In the genomic region with DNA sequence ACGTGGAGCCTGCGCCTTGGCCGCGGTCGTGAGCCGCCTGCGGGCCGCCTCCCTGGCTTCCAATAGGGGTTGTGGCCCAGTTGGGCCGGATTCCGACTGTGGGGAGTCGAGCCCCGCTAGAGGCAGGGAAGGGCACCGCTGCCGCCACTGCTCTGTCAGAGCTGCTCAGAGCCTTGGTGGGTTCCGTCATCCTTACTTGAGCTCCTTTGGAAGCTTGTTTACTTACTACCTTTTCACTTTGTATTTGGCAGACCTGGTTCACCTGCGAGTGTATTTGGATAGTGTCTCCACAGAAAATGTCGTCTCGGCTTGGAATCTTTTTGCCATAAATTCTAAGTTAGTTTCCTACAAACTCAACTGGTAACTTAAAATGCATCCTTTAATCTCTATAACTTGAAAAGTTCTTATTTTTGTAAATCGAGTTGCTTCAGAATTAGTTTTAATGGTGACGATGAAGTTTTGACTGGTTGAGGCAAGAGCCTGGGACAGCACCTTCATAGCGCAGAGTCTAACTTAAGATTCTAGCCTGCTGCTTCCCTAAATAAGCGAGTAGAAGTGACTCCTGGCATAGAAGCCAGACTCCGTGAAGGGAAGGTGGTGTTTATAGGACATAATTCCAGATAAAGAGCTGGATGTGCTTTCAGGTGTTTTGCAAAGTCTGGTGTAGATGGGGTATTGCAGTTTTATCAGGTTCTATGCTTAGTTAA, we compare ENCODE assay signal across 8 cellular contexts. TPM values are rescaled to one million over a fixed set of nuclear protein-coding genes. Genes with fewer than 3 reads are reported as not detected.
DNase-seq lines count a peak whose midpoint lies in the region; ATAC-seq and TF ChIP-seq lines count a peak whose summit lies in the region.

No MANE protein-coding gene starts in this region.

- H3K27ac Mint-ChIP-seq in CD4-positive, CD25-positive, alpha-beta regulatory T cell: peak overlapping the region; percentile 88 to 98 (median 96)
- H3K27ac Mint-ChIP-seq in activated naive CD8-positive, alpha-beta T cell treated with anti-CD3 and anti-CD28 coated beads, Interleukin-2, amount 50 U/mL, for 24 hours: peak overlapping the region; percentile 88

- H3K27me3 ChIP-seq in CD4-positive, CD25-positive, alpha-beta regulatory T cell (ENCODE audit: control insufficient read depth, insufficient read depth, low read length): no peaks in the 10 kb centered on the region
- H3K27me3 ChIP-seq in HL-60 (ENCODE audit: insufficient read depth, poor library complexity, severe bottlenecking): no peaks in the 10 kb centered on the region
- H3K27me3 ChIP-seq in layer of hippocampus (ENCODE audit: control insufficient read depth, insufficient read depth, low read length): no peaks in the 10 kb centered on the region

- H3K27ac ChIP-seq in CD4-positive, CD25-positive, alpha-beta regulatory T cell (ENCODE audit: insufficient read depth, low read length, poor library complexity, severe bottlenecking): peak overlapping the region; percentile 89
- H3K27ac ChIP-seq in HL-60 (replicated peaks) (peak overlapping the region; percentile 63), layer of hippocampus (ENCODE audit: low read depth, low read length) (peak overlapping the region; percentile 96)

- no peaks in the 10 kb centered on the region for H3K27me3 Mint-ChIP-seq in CD4-positive, CD25-positive, alpha-beta regulatory T cell
- no peaks in the 10 kb centered on the region for H3K27me3 Mint-ChIP-seq in activated naive CD8-positive, alpha-beta T cell treated with anti-CD3 and anti-CD28 coated beads, Interleukin-2, amount 50 U/mL, for 24 hours

- no peaks in the 10 kb centered on the region for H3K36me3 Mint-ChIP-seq in CD4-positive, CD25-positive, alpha-beta regulatory T cell
- H3K36me3 Mint-ChIP-seq in activated naive CD8-positive, alpha-beta T cell treated with anti-CD3 and anti-CD28 coated beads, Interleukin-2, amount 50 U/mL, for 24 hours (ENCODE audit: low read depth): peaks cover 8% of the 10 kb centered on the region

- H3K4me3 ChIP-seq in CD4-positive, CD25-positive, alpha-beta regulatory T cell (ENCODE audit: low read depth, low read length): peak overlapping the region; percentile 96
- H3K4me3 ChIP-seq in HL-60 (replicated peaks; ENCODE audit: insufficient read depth, low read length): peak overlapping the region; percentile 64

- H3K9me3 Mint-ChIP-seq in CD4-positive, CD25-positive, alpha-beta regulatory T cell: no peaks in the 10 kb centered on the region
- no peaks in the 10 kb centered on the region for H3K9me3 Mint-ChIP-seq in activated naive CD8-positive, alpha-beta T cell treated with anti-CD3 and anti-CD28 coated beads, Interleukin-2, amount 50 U/mL, for 24 hours

- H3K36me3 ChIP-seq in CD4-positive, CD25-positive, alpha-beta regulatory T cell (ENCODE audit: control insufficient read depth, insufficient read depth, low read length): no peaks in the 10 kb centered on the region

- peaks cover 22% of the 10 kb centered on the region for H3K4me1 ChIP-seq in CD4-positive, CD25-positive, alpha-beta regulatory T cell (ENCODE audit: control insufficient read depth, insufficient read depth, low read length, poor library complexity, severe bottlenecking)

- no peaks in the 10 kb centered on the region for H3K9me3 ChIP-seq in CD4-positive, CD25-positive, alpha-beta regulatory T cell (ENCODE audit: control insufficient read depth in 2 of 2, low read length in 2 of 2)

- DNase-seq in CD4-positive, CD25-positive, alpha-beta regulatory T cell: no peak
- peak in 1 of 2 experiments; percentile 11 for DNase-seq in HL-60 (ENCODE audit: low read depth in 1 of 2, low spot score in 1 of 2)
- DNase-seq in activated naive CD8-positive, alpha-beta T cell treated with anti-CD3 and anti-CD28 coated beads, Interleukin-2, amount 50 U/mL, for 24 hours: no peak
- DNase-seq in superior temporal gyrus (ENCODE audit: extremely low spot score): peak; percentile 37
- DNase-seq in DMS 273 (lab: John Stamatoyannopoulos, UW; ENCODE audit: unreplicated experiment): no peak
- DNase-seq in stimulated activated CD4-positive, alpha-beta T cell treated with anti-CD3 and anti-CD28 coated beads, Interleukin-2, amount 100 ng/mL, for 24 hours: no peak

- H3K4me3 Mint-ChIP-seq in CD4-positive, CD25-positive, alpha-beta regulatory T cell: peak overlapping the region; percentile 90 to 99 (median 92)
- peak overlapping the region; percentile 95 for H3K4me3 Mint-ChIP-seq in activated naive CD8-positive, alpha-beta T cell treated with anti-CD3 and anti-CD28 coated beads, Interleukin-2, amount 50 U/mL, for 24 hours

- TF ChIP-seq CTCF in HL-60 (IDR thresholded peaks at IDR 0.05; ENCODE audit: insufficient read depth, low read length): no peak

- peak; percentile 12 to 17 for ATAC-seq in CD4-positive, CD25-positive, alpha-beta regulatory T cell (ENCODE audit: low read depth in 2 of 2)
- peak; percentile 24 for ATAC-seq in GM19397 (IDR thresholded peaks at IDR 0.05; ENCODE audit: unreplicated experiment)
- ATAC-seq in activated naive CD8-positive, alpha-beta T cell treated with anti-CD3 and anti-CD28 coated beads, Interleukin-2, amount 50 U/mL, for 24 hours: peak; percentile 16

- peaks cover 7 to 29% (median 22%) of the 10 kb centered on the region in 4 donors for H3K4me1 Mint-ChIP-seq in CD4-positive, CD25-positive, alpha-beta regulatory T cell
- H3K4me1 Mint-ChIP-seq in activated naive CD8-positive, alpha-beta T cell treated with anti-CD3 and anti-CD28 coated beads, Interleukin-2, amount 50 U/mL, for 24 hours: peaks cover 30% of the 10 kb centered on the region

RNA-seq across cellular contexts. Expression of a gene that starts 0.8 kb away (rescaled TPM):
- 15.7 TPM for total RNA-seq in CD4-positive, CD25-positive, alpha-beta regulatory T cell
- polyA plus RNA-seq in CD4-positive, CD25-positive, alpha-beta regulatory T cell: 1 to 10 TPM; 3.2 to 7.0 (median 3.9) TPM

RNA-seq across cellular contexts. Expression of a gene that starts 41.7 kb away (rescaled TPM):
- 18.7 TPM for total RNA-seq in CD4-positive, CD25-positive, alpha-beta regulatory T cell
- polyA plus RNA-seq in CD4-positive, CD25-positive, alpha-beta regulatory T cell: 1 to 10 TPM; 7.2 to 9.2 (median 8.4) TPM

RNA-seq across cellular contexts. Expression of a gene that starts 48.6 kb away (rescaled TPM):
- total RNA-seq in CD4-positive, CD25-positive, alpha-beta regulatory T cell: 13.3 TPM
- 1 to 10 TPM in 1 of 4 donors, under 1 TPM in 3; 0.29 to 1.1 (median 0.54) TPM for polyA plus RNA-seq in CD4-positive, CD25-positive, alpha-beta regulatory T cell

RNA-seq across cellular contexts. Expression of a gene that starts 58.6 kb away (rescaled TPM):
- 27.6 TPM for total RNA-seq in CD4-positive, CD25-positive, alpha-beta regulatory T cell
- polyA plus RNA-seq in CD4-positive, CD25-positive, alpha-beta regulatory T cell: 10 to 100 TPM; 33.5 to 39.7 (median 34.1) TPM

RNA-seq across cellular contexts. Expression of a gene that starts 59.1 kb away (rescaled TPM):
- total RNA-seq in CD4-positive, CD25-positive, alpha-beta regulatory T cell: 319 TPM
- 100 to 1,000 TPM; 602 to 818 (median 680) TPM for polyA plus RNA-seq in CD4-positive, CD25-positive, alpha-beta regulatory T cell
